27 cellular contexts compared by ENCODE assay signal in the genomic region with DNA sequence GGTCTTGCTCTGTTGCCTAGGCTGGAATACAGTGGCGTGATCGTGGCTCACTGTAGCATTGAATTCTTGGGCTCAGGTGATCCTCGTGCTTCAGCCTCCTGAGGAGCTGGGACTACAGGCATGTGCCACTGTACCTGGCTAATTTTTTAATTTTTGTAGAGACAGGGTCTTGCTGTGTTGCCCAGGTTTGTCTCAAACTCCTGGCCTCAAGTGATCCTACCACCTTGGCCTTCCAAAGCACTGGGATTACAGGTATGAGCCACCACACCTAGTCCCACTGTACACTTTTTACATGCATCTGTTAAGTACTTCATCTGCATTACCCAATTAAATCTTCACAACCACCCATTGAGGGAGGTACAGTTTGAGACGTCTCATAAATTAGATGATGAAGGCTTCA.
"Had no signal": no experiment of that assay in that cellular context is flagged by ENCODE, and none has a peak within 500 bp of the region (broad histone marks: within the 10 kb centered on the region; RNA-seq: fewer than 3 reads in every experiment).

No MANE protein-coding gene starts in this region.

- H3K27ac ChIP-seq: colonic mucosa, esophagus muscularis mucosa, foreskin keratinocyte, lower lobe of right lung, ovary, skin epidermis, spleen, suprapubic skin, transverse colon had no signal

- H3K4me1 ChIP-seq: colonic mucosa had no signal

- H3K27me3 ChIP-seq: colonic mucosa, esophagus muscularis mucosa, foreskin keratinocyte, heart right ventricle, ovary, spleen, suprapubic skin, transverse colon had no signal

- ATAC-seq: foreskin keratinocyte; heart right ventricle; left ventricle myocardium superior; natural killer cell; psoas muscle; right cardiac atrium; stimulated activated naive B cell treated with anti-CD40 and anti-IgM and Interleukin-4, amounts not matched to agents 10 μg/mL and 1 μg/mL and 100 μg/mL, for 72 hours had no signal

- H3K9me3 ChIP-seq: colonic mucosa, esophagus muscularis mucosa, heart right ventricle, lower lobe of right lung, ovary, psoas muscle, spleen, suprapubic skin, transverse colon had no signal

- H3K27ac Mint-ChIP-seq: immature natural killer cell; natural killer cell; stimulated activated naive B cell treated with anti-CD40 and anti-IgM and Interleukin-4, amounts not matched to agents 10 μg/mL and 1 μg/mL and 100 μg/mL, for 72 hours; stimulated activated naive CD8-positive, alpha-beta T cell treated with anti-CD3 and anti-CD28 coated beads, Interleukin-15, Interleukin-2, amounts not matched to agents 100 ng/mL and 50 ng/mL, for 24 hours had no signal

- FAIRE-seq: endothelial cell of umbilical vein, urothelium cell line had no signal

- H3K36me3 ChIP-seq: colonic mucosa, esophagus muscularis mucosa, lower lobe of right lung, ovary, suprapubic skin, transverse colon had no signal

- H3K4me3 ChIP-seq: colonic mucosa, esophagus muscularis mucosa, heart right ventricle, lower lobe of right lung, ovary, psoas muscle, skin epidermis, spleen, suprapubic skin, transverse colon had no signal

- H3K36me3 Mint-ChIP-seq: immature natural killer cell, natural killer cell had no signal

- H3K4me3 Mint-ChIP-seq: natural killer cell; stimulated activated naive B cell treated with anti-CD40 and anti-IgM and Interleukin-4, amounts not matched to agents 10 μg/mL and 1 μg/mL and 100 μg/mL, for 72 hours; stimulated activated naive CD8-positive, alpha-beta T cell treated with anti-CD3 and anti-CD28 coated beads, Interleukin-15, Interleukin-2, amounts not matched to agents 100 ng/mL and 50 ng/mL, for 24 hours had no signal

- H3K9me3 Mint-ChIP-seq: immature natural killer cell; natural killer cell; stimulated activated naive CD8-positive, alpha-beta T cell treated with anti-CD3 and anti-CD28 coated beads, Interleukin-15, Interleukin-2, amounts not matched to agents 100 ng/mL and 50 ng/mL, for 24 hours had no signal

- DNase-seq: colonic mucosa; dermis blood vessel endothelial cell; effector memory CD4-positive, alpha-beta T cell; foreskin keratinocyte; glutamatergic neuron; heart right ventricle; hypothalamus; immature natural killer cell; islet precursor cell; left ventricle myocardium superior; lower lobe of right lung; natural killer cell; occipital lobe; ovary; posterior cingulate gyrus; psoas muscle; right cardiac atrium; spleen; stimulated activated CD4-positive, alpha-beta T cell treated with anti-CD3 and anti-CD28 coated beads, Interleukin-4, amount 100 ng/mL, for 4 hours; stimulated activated naive B cell treated with anti-CD40 and anti-IgM and Interleukin-4, amounts not matched to agents 10 μg/mL and 1 μg/mL and 100 μg/mL, for 72 hours; transverse colon had no signal

- H3K27me3 Mint-ChIP-seq: stimulated activated naive B cell treated with anti-CD40 and anti-IgM and Interleukin-4, amounts not matched to agents 10 μg/mL and 1 μg/mL and 100 μg/mL, for 72 hours; stimulated activated naive CD8-positive, alpha-beta T cell treated with anti-CD3 and anti-CD28 coated beads, Interleukin-15, Interleukin-2, amounts not matched to agents 100 ng/mL and 50 ng/mL, for 24 hours had no signal
